2 cellular contexts compared by ENCODE assay signal in the genomic region with DNA sequence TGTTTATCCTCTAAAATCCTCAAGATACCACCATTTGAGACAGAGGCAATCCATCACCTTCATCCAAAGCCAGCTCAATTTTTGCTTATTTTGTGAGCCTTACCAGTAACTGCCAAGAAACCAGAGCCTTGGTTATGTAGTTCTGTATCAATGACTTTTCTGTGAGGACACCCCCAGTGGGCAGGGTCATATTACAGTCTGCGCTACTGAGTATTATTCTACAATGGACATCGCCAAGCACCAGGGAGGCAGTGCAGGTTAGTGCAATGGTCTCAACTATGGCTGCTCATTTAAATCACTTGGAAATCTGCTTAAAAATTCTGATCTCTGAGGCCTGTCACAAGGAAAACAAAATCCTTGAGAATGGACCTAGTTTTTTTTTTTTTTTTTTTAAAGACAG.
TF ChIP-seq lines count a peak whose summit lies in the region.

No MANE protein-coding gene starts in this region.

TF ChIP-seq in SK-N-SH, 30 proteins besides CTCF, POLR2A, EP300 and RAD21 (continued from another document):
- TF ChIP-seq, protein P1, sequence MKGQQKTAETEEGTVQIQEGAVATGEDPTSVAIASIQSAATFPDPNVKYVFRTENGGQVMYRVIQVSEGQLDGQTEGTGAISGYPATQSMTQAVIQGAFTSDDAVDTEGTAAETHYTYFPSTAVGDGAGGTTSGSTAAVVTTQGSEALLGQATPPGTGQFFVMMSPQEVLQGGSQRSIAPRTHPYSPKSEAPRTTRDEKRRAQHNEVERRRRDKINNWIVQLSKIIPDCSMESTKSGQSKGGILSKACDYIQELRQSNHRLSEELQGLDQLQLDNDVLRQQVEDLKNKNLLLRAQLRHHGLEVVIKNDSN (IDR thresholded peaks at IDR 0.05; ENCODE audit: borderline replicate concordance, low read depth), result no peak

TF ChIP-seq in SK-N-SH treated with all-trans-retinoic acid at 6 μM for 48 hours, 23 proteins besides CTCF, POLR2A, EP300 and RAD21 (continued from another document):
- TF ChIP-seq, protein P2, sequence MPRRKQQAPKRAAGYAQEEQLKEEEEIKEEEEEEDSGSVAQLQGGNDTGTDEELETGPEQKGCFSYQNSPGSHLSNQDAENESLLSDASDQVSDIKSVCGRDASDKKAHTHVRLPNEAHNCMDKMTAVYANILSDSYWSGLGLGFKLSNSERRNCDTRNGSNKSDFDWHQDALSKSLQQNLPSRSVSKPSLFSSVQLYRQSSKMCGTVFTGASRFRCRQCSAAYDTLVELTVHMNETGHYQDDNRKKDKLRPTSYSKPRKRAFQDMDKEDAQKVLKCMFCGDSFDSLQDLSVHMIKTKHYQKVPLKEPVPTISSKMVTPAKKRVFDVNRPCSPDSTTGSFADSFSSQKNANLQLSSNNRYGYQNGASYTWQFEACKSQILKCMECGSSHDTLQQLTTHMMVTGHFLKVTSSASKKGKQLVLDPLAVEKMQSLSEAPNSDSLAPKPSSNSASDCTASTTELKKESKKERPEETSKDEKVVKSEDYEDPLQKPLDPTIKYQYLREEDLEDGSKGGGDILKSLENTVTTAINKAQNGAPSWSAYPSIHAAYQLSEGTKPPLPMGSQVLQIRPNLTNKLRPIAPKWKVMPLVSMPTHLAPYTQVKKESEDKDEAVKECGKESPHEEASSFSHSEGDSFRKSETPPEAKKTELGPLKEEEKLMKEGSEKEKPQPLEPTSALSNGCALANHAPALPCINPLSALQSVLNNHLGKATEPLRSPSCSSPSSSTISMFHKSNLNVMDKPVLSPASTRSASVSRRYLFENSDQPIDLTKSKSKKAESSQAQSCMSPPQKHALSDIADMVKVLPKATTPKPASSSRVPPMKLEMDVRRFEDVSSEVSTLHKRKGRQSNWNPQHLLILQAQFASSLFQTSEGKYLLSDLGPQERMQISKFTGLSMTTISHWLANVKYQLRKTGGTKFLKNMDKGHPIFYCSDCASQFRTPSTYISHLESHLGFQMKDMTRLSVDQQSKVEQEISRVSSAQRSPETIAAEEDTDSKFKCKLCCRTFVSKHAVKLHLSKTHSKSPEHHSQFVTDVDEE (CRISPR knock-in tag; IDR thresholded peaks at IDR 0.05), result no peak
- TF ChIP-seq, protein P3, sequence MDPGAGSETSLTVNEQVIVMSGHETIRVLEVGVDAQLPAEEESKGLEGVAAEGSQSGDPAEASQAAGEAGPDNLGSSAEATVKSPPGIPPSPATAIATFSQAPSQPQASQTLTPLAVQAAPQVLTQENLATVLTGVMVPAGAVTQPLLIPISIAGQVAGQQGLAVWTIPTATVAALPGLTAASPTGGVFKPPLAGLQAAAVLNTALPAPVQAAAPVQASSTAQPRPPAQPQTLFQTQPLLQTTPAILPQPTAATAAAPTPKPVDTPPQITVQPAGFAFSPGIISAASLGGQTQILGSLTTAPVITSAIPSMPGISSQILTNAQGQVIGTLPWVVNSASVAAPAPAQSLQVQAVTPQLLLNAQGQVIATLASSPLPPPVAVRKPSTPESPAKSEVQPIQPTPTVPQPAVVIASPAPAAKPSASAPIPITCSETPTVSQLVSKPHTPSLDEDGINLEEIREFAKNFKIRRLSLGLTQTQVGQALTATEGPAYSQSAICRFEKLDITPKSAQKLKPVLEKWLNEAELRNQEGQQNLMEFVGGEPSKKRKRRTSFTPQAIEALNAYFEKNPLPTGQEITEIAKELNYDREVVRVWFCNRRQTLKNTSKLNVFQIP (CRISPR knock-in tag; IDR thresholded peaks at IDR 0.05; ENCODE audit: borderline replicate concordance, low read depth), result no peak
- TF ChIP-seq ZFP3 (CRISPR knock-in tag; IDR thresholded peaks at IDR 0.05) (no peak), GLIS3 (CRISPR knock-in tag; IDR thresholded peaks at IDR 0.05) (no peak), ARNTL (CRISPR knock-in tag; IDR thresholded peaks at IDR 0.05; ENCODE audit: borderline replicate concordance, low read depth) (no peak), TCF4 (CRISPR knock-in tag; IDR thresholded peaks at IDR 0.05; ENCODE audit: borderline replicate concordance) (no peak), ZFP30 (CRISPR knock-in tag; IDR thresholded peaks at IDR 0.05) (no peak), ESRRG (CRISPR knock-in tag; IDR thresholded peaks at IDR 0.05) (no peak)
- TF ChIP-seq, protein P4, sequence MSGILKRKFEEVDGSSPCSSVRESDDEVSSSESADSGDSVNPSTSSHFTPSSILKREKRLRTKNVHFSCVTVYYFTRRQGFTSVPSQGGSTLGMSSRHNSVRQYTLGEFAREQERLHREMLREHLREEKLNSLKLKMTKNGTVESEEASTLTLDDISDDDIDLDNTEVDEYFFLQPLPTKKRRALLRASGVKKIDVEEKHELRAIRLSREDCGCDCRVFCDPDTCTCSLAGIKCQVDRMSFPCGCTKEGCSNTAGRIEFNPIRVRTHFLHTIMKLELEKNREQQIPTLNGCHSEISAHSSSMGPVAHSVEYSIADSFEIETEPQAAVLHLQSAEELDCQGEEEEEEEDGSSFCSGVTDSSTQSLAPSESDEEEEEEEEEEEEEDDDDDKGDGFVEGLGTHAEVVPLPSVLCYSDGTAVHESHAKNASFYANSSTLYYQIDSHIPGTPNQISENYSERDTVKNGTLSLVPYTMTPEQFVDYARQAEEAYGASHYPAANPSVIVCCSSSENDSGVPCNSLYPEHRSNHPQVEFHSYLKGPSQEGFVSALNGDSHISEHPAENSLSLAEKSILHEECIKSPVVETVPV (CRISPR knock-in tag; IDR thresholded peaks at IDR 0.05), result no peak
